8 cellular contexts compared by ENCODE assay signal in the genomic region with DNA sequence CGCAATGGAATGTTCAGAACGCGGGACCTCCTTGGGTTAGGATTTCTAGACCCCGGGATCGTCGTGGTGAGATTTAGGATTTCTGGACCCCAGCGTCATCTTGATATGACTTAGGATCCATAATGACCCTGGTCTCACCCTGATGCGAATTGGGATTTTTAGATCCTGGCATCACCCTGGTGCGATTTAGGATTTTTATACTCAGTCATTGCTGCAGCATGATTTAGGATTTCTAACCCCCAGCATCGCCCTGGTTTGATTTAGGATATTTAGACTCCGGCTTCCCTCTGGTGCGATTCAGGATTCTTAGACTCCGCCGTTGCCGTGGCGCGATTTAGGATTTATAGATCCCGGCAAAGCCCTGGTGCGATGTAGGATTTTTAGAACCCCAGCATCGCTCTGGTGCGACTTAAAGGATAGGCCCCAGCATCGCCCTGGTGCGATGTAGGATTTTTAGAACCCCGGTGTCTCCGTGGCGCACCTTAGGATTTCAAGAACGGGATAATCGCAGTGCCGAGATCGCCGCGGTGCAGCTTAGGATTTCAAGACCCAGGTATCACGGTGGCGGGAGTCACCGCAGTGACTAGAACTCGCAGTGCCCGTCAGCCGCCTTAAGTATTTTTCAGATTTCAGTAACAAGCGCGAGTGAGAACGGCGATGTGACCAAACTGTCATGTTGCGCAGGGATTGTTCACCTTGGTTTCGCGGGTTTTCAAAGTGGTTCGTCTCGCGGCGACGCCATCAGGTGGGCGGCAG. TPM values are rescaled to one million over a fixed set of nuclear protein-coding genes. Genes with fewer than 3 reads are reported as not detected.
A peak's percentile ranks its signal among the peaks of the same experiment; 100 is the strongest.
DNase-seq lines count a peak whose midpoint lies in the region; ATAC-seq and TF ChIP-seq lines count a peak whose summit lies in the region.

No MANE protein-coding gene starts in this region.

- H3K36me3 ChIP-seq in A673 (ENCODE audit: insufficient read depth, low read length, poor library complexity, severe bottlenecking): no peaks in the 10 kb centered on the region
- H3K36me3 ChIP-seq in GM23248 (ENCODE audit: low read depth): no peaks in the 10 kb centered on the region

- in situ Hi-C loops in GM23248 (cut with MboI): no loop called here

- POLR2A ChIA-PET in A673 (lab: Charles Lee; ENCODE audit: low non-redundant PET): no interaction called here

- peak overlapping the region; percentile 93 for H3K4me2 ChIP-seq in GM23248 (ENCODE audit: unreplicated experiment)

- H3K79me2 ChIP-seq in GM23248 (ENCODE audit: insufficient read depth): no peaks in the 10 kb centered on the region

- H3K4me3 ChIP-seq in A673 (ENCODE audit: low read depth, low read length, poor library complexity, severe bottlenecking): peak overlapping the region; percentile 56
- H3K4me3 ChIP-seq in GM23248: peak overlapping the region; percentile 63
- H3K4me3 ChIP-seq in cardiac fibroblast (replicated peaks in 1 of 2; ENCODE audit: low read depth in 2 of 2, low read length in 2 of 2): peak overlapping the region; percentile 47 to 71

- no peaks in the 10 kb centered on the region for H3K9me2 ChIP-seq in GM23248 (ENCODE audit: insufficient read depth)

- peak overlapping the region; percentile 22; the same call in 1 of the 2 replicates for H3K9ac ChIP-seq in GM23248

- no peak overlapping the region for H3K27ac ChIP-seq in A673 (ENCODE audit: low read depth, low read length, poor library complexity, severe bottlenecking)
- no peak overlapping the region for H3K27ac ChIP-seq in GM23248

- 44 to 59% methylated on average over 45 to 51 of the region's 51 CpGs for WGBS in GM23248 (ENCODE audit: low coverage in 1 of 2, low lambda C conversion rate in 2 of 2, missing lambda C conversion rate in 2 of 2), 2 experiments

- no peaks in the 10 kb centered on the region for H4K20me1 ChIP-seq in GM23248 (ENCODE audit: insufficient read depth)

- DNase-seq in A673 (ENCODE audit: low spot score) (peak; percentile 28), GM23248 (peak; percentile 38), cardiac fibroblast (ENCODE audit: low read depth in 2 of 2) (peak in 1 of 2 donors; percentile 12), myocyte (ENCODE audit: low read depth) (peak; percentile 23), SKM-1 treated with dmso at 0.1 percent for 144 hours (lab: John Stamatoyannopoulos, UW; ENCODE audit: unreplicated experiment) (no peak)
- no peak for DNase-seq in central memory CD4-positive, alpha-beta T cell

- H3K27me3 ChIP-seq in A673 (replicated peaks; ENCODE audit: insufficient read depth, low read depth, low read length, poor library complexity) (no peaks in the 10 kb centered on the region), GM23248 (replicated peaks; ENCODE audit: insufficient read depth) (no peaks in the 10 kb centered on the region; the same call in 1 of the 2 replicates)

- ATAC-seq in HG03565 (IDR thresholded peaks at IDR 0.05; ENCODE audit: unreplicated experiment): no peak
- ATAC-seq in HG02852 (IDR thresholded peaks at IDR 0.05; ENCODE audit: unreplicated experiment): no peak

- TF ChIP-seq CTCF in A673 (conservative IDR thresholded peaks at IDR 0.05; ENCODE audit: low read depth, low read length): no peak
- TF ChIP-seq CTCF in cardiac fibroblast (IDR thresholded peaks at IDR 0.05; ENCODE audit: low read depth, low read length): no peak

- peaks cover 3% of the 10 kb centered on the region for H3K4me1 ChIP-seq in A673 (ENCODE audit: insufficient read depth, low read length, poor library complexity, severe bottlenecking)
- H3K4me1 ChIP-seq in GM23248 (ENCODE audit: insufficient read depth): no peaks in the 10 kb centered on the region

- CTCF ChIA-PET in A673 (lab: Charles Lee): no interaction called here

- H3F3A ChIP-seq in GM23248 (ENCODE audit: insufficient read depth): no peaks in the 10 kb centered on the region

- intact Hi-C loops in A673 (cut with micrococcal nuclease; ENCODE audit: unreplicated experiment): loop anchor here (5.0 to 10.0 kb wide), 3 partner anchors 215 to 418 kb away; a partner anchor contains a TSS

- H2AFZ ChIP-seq in GM23248: peak overlapping the region; percentile 71

- no TSS peak for BruUV-seq in A673 (replicated peaks; lab: Mats Ljungman, UMichigan)

- no peaks in the 10 kb centered on the region for H3K9me3 ChIP-seq in A673 (ENCODE audit: low read depth, low read length, poor library complexity, severe bottlenecking)
- no peaks in the 10 kb centered on the region for H3K9me3 ChIP-seq in GM23248 (ENCODE audit: low read depth)

RNA-seq across cellular contexts. Expression of a gene that starts 0.8 kb away (rescaled TPM):
- total RNA-seq in A673 (2021): 34.9 and 37.4 TPM in 2 replicates
- total RNA-seq in GM23248 (2014; rRNA removed; shearing (Covaris generic)): 7.5 and 12.6 TPM in 2 replicates
- polyA plus RNA-seq in GM23248 (2016; fragmentation: Nextera tagmentation; extraction: Ambion mirVana): 8.5 and 9.1 TPM in 2 replicates
- 129 and 151 TPM in 2 replicates for total RNA-seq in myocyte
- polyA plus RNA-seq in myocyte (2012): 179 TPM

RNA-seq across cellular contexts. Expression of a gene that starts 51.9 kb away (rescaled TPM):
- 25.0 and 25.7 TPM in 2 replicates for total RNA-seq in A673 (2021)
- total RNA-seq in GM23248 (2014; rRNA removed; shearing (Covaris generic)): 8.1 and 18.3 TPM in 2 replicates
- polyA plus RNA-seq in GM23248 (2016; fragmentation: Nextera tagmentation; extraction: Ambion mirVana): 32.3 and 33.9 TPM in 2 replicates
- 10.6 and 12.0 TPM in 2 replicates for total RNA-seq in myocyte
- polyA plus RNA-seq in myocyte (2012): 16.3 TPM

Comparison
In these comparisons a context has a peak if more than half of its experiments do, and no peak if none do; other contexts are left out.
1. DNase-seq: peak in A673 (single experiment), GM23248 (single experiment) and myocyte (single experiment); none in SKM-1 treated with dmso at 0.1 percent for 144 hours (single experiment) and central memory CD4-positive, alpha-beta T cell (single experiment).
2. Peak in every context shown above with its lines, with median percentiles within 50 percentile points of each other: H3K4me3 ChIP-seq.